Comparison of ENCODE assay signal across 7 cellular contexts in the genomic region with DNA sequence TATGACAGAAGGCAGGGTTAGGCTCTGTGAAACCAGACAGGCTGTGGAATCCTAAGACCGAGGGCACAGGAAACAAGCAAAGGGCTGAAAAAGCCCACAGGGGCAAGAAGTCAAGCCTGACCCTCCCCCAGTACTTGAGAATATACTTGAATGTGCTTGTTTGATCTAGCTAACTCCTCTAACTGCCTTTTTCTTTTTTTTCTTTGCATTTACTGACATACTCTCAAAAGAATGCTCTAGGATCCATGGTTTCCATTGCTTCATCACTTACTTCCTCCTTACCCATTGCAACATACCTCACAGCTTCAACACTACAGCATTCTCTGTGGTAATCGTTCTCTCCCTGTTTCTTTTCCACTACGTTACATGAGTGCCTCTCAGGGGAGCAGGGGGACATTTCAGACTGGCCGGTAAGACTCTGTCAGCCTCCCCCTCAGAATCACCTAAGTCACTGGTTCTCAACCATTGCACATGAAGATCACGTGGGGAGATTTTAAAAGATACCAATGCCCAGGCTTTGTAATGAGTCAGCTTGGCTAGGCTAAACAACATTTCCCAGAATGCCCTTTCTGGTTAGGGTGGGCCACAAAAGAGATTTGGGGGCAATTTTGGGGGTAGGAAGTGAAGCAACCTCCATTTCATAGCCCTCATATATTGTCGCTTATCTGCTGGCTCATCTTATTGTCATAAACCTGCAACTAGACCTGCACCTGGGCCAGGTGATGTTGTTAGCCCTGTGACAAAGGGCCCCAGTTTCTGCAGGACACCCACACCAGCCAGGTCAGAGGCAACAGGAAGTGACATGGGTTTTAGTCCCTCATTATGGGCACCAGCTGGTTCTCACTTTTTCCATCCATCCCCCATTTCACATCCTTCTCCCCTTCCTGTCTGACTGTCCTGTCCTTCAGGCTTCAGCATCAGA. TPM values are rescaled to one million over a fixed set of nuclear protein-coding genes. Genes with fewer than 3 reads are reported as not detected.
A peak's percentile ranks its signal among the peaks of the same experiment; 100 is the strongest.
DNase-seq lines count a peak whose midpoint lies in the region; ATAC-seq, FAIRE-seq and TF ChIP-seq lines count a peak whose summit lies in the region.

No MANE protein-coding gene starts in this region.

- H3K4me2 ChIP-seq in OCI-LY3 (ENCODE audit: low read length): 0 out of 2 replicates have a peak overlapping the region, but pooled peaks have one; percentile 17
- H3K4me2 ChIP-seq in GM12878 (ENCODE audit: control insufficient read depth, insufficient read depth): peak overlapping the region; percentile 34; the same call in 1 of the 2 replicates

- no peak overlapping the region for H3K9ac ChIP-seq in OCI-LY3 (ENCODE audit: low read length)
- H3K9ac ChIP-seq in GM12878 (ENCODE audit: control insufficient read depth, insufficient read depth, low read length): no peak overlapping the region

- H3K4me1 ChIP-seq in OCI-LY3 (ENCODE audit: low read length) (peaks cover 23% of the 10 kb centered on the region), GM12878 (ENCODE audit: control insufficient read depth, insufficient read depth, low read length) (peaks cover 33% of the 10 kb centered on the region), right lobe of liver (peaks cover 0 to 24% (median 2%) of the 10 kb centered on the region in 4 donors)

- TF ChIP-seq CTCF in GM12865 (IDR thresholded peaks at IDR 0.05; ENCODE audit: insufficient read depth, low read depth, low read length, missing control alignments) (no peak), HFF-Myc (IDR thresholded peaks at IDR 0.05; ENCODE audit: low read depth, low read length, missing control alignments) (no peak), OCI-LY3 (IDR thresholded peaks at IDR 0.05; ENCODE audit: low read depth, low read length) (no peak), GM12878 (IDR thresholded peaks at IDR 0.05 in 2 of 3, conservative IDR thresholded peaks at IDR 0.05 in 1 of 3; ENCODE audit: control insufficient read depth in 2 of 3, extremely low read depth in 1 of 3, insufficient read depth in 1 of 3, low read depth in 3 of 3, low read length in 3 of 3) (no peak), right lobe of liver (IDR thresholded peaks at IDR 0.05) (no peak)

- H3K9me3 ChIP-seq in OCI-LY3 (ENCODE audit: insufficient read depth, low read length) (no peaks in the 10 kb centered on the region), GM12878 (replicated peaks; ENCODE audit: control insufficient read depth, insufficient read depth, low read length) (no peaks in the 10 kb centered on the region), right lobe of liver (no peaks in the 10 kb centered on the region)

- no peak overlapping the region for H3K27ac ChIP-seq in OCI-LY3 (ENCODE audit: low read length)
- H3K27ac ChIP-seq in GM12878 (ENCODE audit: control insufficient read depth, insufficient read depth): no peak overlapping the region; the same call in 1 of the 2 replicates
- peak overlapping the region in 2 of 3 donors; percentile 52 to 61 for H3K27ac ChIP-seq in right lobe of liver

- POLR2A ChIA-PET in GM12878 (lab: Charles Lee): interaction anchor here (0.9 to 1.9 kb wide), 4 partner anchors 46 to 63 kb away, joined by 3 to 9 read pairs (median 4); no protein-coding TSS in a partner anchor

- H3K36me3 ChIP-seq in OCI-LY3 (replicated peaks; ENCODE audit: low read depth, low read length): no peaks in the 10 kb centered on the region
- peaks cover 0 to 2% of the 10 kb centered on the region in 2 experiments; a peak in 2 of 4 replicates for H3K36me3 ChIP-seq in GM12878 (ENCODE audit: control insufficient read depth in 2 of 2, insufficient read depth in 2 of 2, low read length in 1 of 2)
- H3K36me3 ChIP-seq in right lobe of liver: no peaks in the 10 kb centered on the region

- no peak for FAIRE-seq in GM12878 (lab: Jason Lieb, UNC)

- no peaks in the 10 kb centered on the region for H3K79me2 ChIP-seq in OCI-LY3 (ENCODE audit: low read length)
- H3K79me2 ChIP-seq in GM12878 (ENCODE audit: control insufficient read depth, insufficient read depth, low read length): no peaks in the 10 kb centered on the region

- RAD21 ChIA-PET in GM12878 (lab: Charles Lee; ENCODE audit: unreplicated experiment): interaction anchor here (0.6 to 3.1 kb wide), 14 partner anchors 24 to 655 kb away, joined by 3 to 20 read pairs (median 4); a partner anchor contains a TSS

- DNase-seq in GM12865 (ENCODE audit: low read depth): peak; percentile 57
- DNase-seq in HFF-Myc (ENCODE audit: extremely low read depth, low read depth): peak; percentile 50
- DNase-seq in GM12878 (ENCODE audit: low read depth, low spot score): peak; percentile 52
- DNase-seq in right lobe of liver: no peak
- DNase-seq in NCI-H748 (lab: John Stamatoyannopoulos, UW; ENCODE audit: unreplicated experiment): no peak
- no peak for DNase-seq in NCI-H1417 (lab: John Stamatoyannopoulos, UW)

- WGBS in GM12878 (ENCODE audit: insufficient coverage, insufficient replicate concordance, low lambda C conversion rate, missing lambda C conversion rate): 45% methylated on average over 6 of the region's 6 CpGs
- 30% methylated on average over 5 of the region's 6 CpGs for WGBS in right lobe of liver (ENCODE audit: insufficient coverage, low coverage, low lambda C conversion rate, missing lambda C conversion rate)

- 0 out of 2 replicates have a peak, but pooled peaks have one; percentile 2 for TF ChIP-seq RAD21 in GM12878 (IDR thresholded peaks at IDR 0.05; ENCODE audit: insufficient read depth, low read depth, low read length)

- no peak overlapping the region for H2AFZ ChIP-seq in OCI-LY3 (ENCODE audit: low read depth, low read length)
- no peak overlapping the region for H2AFZ ChIP-seq in GM12878 (ENCODE audit: control insufficient read depth, low read depth, low read length)

- no peak overlapping the region for H3K4me3 ChIP-seq in GM12865 (ENCODE audit: low read depth, low read length)
- no peak overlapping the region for H3K4me3 ChIP-seq in HFF-Myc (replicated peaks; ENCODE audit: low read depth, low read length)
- no peak overlapping the region for H3K4me3 ChIP-seq in OCI-LY3 (ENCODE audit: low read length)
- H3K4me3 ChIP-seq in GM12878: no peak overlapping the region
- H3K4me3 ChIP-seq in right lobe of liver: no peak overlapping the region

- ATAC-seq in GM12878 (peak; percentile 71), right lobe of liver (peak; percentile 35 to 70 (median 60))

- in situ Hi-C loops in GM12878 (cut with MboI): loop anchor here (5.0 kb wide), 1 partner anchor 61 kb away; no protein-coding TSS in a partner anchor

- H3K27me3 ChIP-seq in OCI-LY3 (ENCODE audit: low read depth, low read length): no peaks in the 10 kb centered on the region
- H3K27me3 ChIP-seq in GM12878 (replicated peaks in 1 of 2; ENCODE audit: control insufficient read depth in 2 of 2, insufficient read depth in 2 of 2, low read length in 1 of 2): no peaks in the 10 kb centered on the region
- H3K27me3 ChIP-seq in right lobe of liver: no peaks in the 10 kb centered on the region

- CTCF ChIA-PET in GM12878 (lab: Yijun Ruan, JAX): interaction anchor here (1.2 to 7.2 kb wide), 10 partner anchors 24 to 218 kb away, joined by 3 to 60 read pairs (median 6); a partner anchor contains a TSS

- TF ChIP-seq POLR2A in GM12878 (IDR thresholded peaks at IDR 0.05; ENCODE audit: low read depth, low read length) (no peak), right lobe of liver (IDR thresholded peaks at IDR 0.05) (no peak)

- H4K20me1 ChIP-seq in OCI-LY3 (ENCODE audit: insufficient read depth, low read length) (no peaks in the 10 kb centered on the region), GM12878 (ENCODE audit: control insufficient read depth, insufficient read depth) (no peaks in the 10 kb centered on the region)

- SMC1A ChIA-PET in GM12878 (lab: Charles Lee; ENCODE audit: uncharacterized antibody, unreplicated experiment): interaction anchor here (0.6 to 7.4 kb wide), 12 partner anchors 8 to 218 kb away, joined by 3 to 110 read pairs (median 6); a partner anchor contains a TSS

- no TSS peak for BruUV-seq in GM12878 (replicated peaks; lab: Mats Ljungman, UMichigan)

- TF ChIP-seq EP300 in GM12878 (IDR thresholded peaks at IDR 0.05; ENCODE audit: borderline replicate concordance in 1 of 2, control insufficient read depth in 1 of 2, low read depth in 2 of 2, low read length in 2 of 2): 0 out of 4 replicates have a peak, but pooled peaks of 1 of the 2 experiments have one; percentile 22

- intact Hi-C loops in GM12878 (cut with micrococcal nuclease; ENCODE audit: unreplicated experiment) (loop anchor here (1.0 to 5.0 kb wide), 2 partner anchors 36 to 69 kb away; no protein-coding TSS in a partner anchor), right lobe of liver (cut with DNase I) (loop anchor here in 1 of 2 donors (5.0 kb wide), 1 partner anchor 66 kb away; a partner anchor contains a TSS)

TF ChIP-seq in GM12878, 131 proteins besides CTCF, POLR2A, EP300 and RAD21 (continues in another document):
- TF ChIP-seq CHD1 (IDR thresholded peaks at IDR 0.05; ENCODE audit: low read depth, low read length): no peak
- TF ChIP-seq SIN3A (IDR thresholded peaks at IDR 0.05; ENCODE audit: low read depth, low read length): no peak

RNA-seq across cellular contexts. Expression of a gene that starts 24.6 kb away (rescaled TPM):
- total RNA-seq in GM12878 (2013; cell fraction: nucleolus; rRNA removed): 43.7 and 44.6 TPM in 2 replicates
- total RNA-seq in GM12878 (2014; rRNA removed) (94.9 and 127 TPM in 2 replicates), GM12878 (2014; rRNA removed; fragmentation: Illumina TruSeq; extraction: Trizol) (133 and 134 TPM in 2 replicates), GM12878 (2021) (97.4 and 101 TPM in 2 replicates), right lobe of liver (10 to 100 TPM; 13.2 to 27.7 (median 20.2) TPM)
- 54.2 TPM for polyA plus RNA-seq in GM12878 (2011; ENCODE audit: low read depth)
- polyA plus RNA-seq in GM12878 (2011; rRNA removed) (146 and 264 TPM in 2 replicates), GM12878 (2014; fragmentation: Illumina TruSeq; extraction: Trizol) (107 and 131 TPM in 2 replicates), GM12878 (2014; fragmentation: Nextera tagmentation; extraction: Ambion mirVana) (100 to 1,000 TPM; 198 to 249 TPM), GM12878 (2014; rRNA removed) (81.4 and 95.0 TPM in 2 replicates), GM12878 (2016; fragmentation: Nextera tagmentation; extraction: Ambion mirVana) (100 to 1,000 TPM; 115 to 126 TPM)
- 29.2 and 33.1 TPM in 2 replicates for polyA plus RNA-seq in GM12878 (2011; cell fraction: cytosol; rRNA removed)
- polyA plus RNA-seq in GM12878 (2011; cell fraction: nucleus; rRNA removed): 27.3 and 34.9 TPM in 2 replicates
- polyA plus RNA-seq in GM12878 (2012): 124 and 129 TPM in 2 replicates
- 22.1 and 37.0 TPM in 2 replicates for polyA minus RNA-seq in GM12878 (2011; rRNA and poly(A)+ RNA removed)
- 14.4 and 21.5 TPM in 2 replicates for polyA minus RNA-seq in GM12878 (2011; cell fraction: cytosol; rRNA and poly(A)+ RNA removed)
- polyA minus RNA-seq in GM12878 (2011; cell fraction: nucleus; rRNA and poly(A)+ RNA removed): 29.5 and 40.5 TPM in 2 replicates

Comparison
In these comparisons a context has a peak if more than half of its experiments do, and no peak if none do; other contexts are left out.
1. DNase-seq: peak in GM12865 (single experiment), HFF-Myc (single experiment) and GM12878 (single experiment); none in right lobe of liver (0 of 3), NCI-H748 (single experiment) and NCI-H1417 (0 of 3).
2. H3K27ac ChIP-seq: peak in right lobe of liver (2 of 3); none in OCI-LY3 (single experiment) and GM12878 (single experiment).